22 cellular contexts compared by ENCODE assay signal in the genomic region with DNA sequence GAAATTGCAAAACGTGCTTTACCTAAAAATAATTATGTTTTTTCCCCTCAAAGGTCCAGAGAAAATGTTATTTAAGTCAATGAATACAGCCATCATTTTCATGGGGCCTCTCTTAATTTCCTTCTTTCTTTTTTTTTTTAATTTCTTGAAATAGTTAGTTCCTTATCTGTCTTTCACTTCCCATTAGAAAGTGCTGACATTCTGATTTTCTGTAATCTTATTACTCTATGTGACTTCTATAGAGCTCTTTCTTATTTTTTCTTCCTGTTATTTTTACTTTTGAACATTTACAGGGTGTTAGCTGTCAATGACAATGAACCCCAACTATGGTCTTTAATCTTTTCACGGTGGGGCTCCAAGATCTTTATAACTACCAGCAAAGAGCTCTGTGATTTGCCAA. TPM values are rescaled to one million over a fixed set of nuclear protein-coding genes. Genes with fewer than 3 reads are reported as not detected.
DNase-seq lines count a peak whose midpoint lies in the region; ATAC-seq and TF ChIP-seq lines count a peak whose summit lies in the region.
"Had no signal": no experiment of that assay in that cellular context is flagged by ENCODE, and none has a peak within 500 bp of the region (broad histone marks: within the 10 kb centered on the region; RNA-seq: fewer than 3 reads in every experiment).

No MANE protein-coding gene starts in this region.

- H3K4me3 ChIP-seq in left ventricle myocardium inferior (no peak overlapping the region), left lung (no peak overlapping the region)
- H3K4me3 ChIP-seq: colonic mucosa, GM23248, SK-N-MC, tibial artery had no signal

- intact Hi-C loops in left ventricle myocardium inferior (cut with micrococcal nuclease), result no loop called here
- intact Hi-C loops in cardiac septum (cut with DNase I), result no loop called here
- intact Hi-C loops in left lung (cut with DNase I), result no loop called here

- H3K27ac ChIP-seq in left ventricle myocardium inferior (replicated peaks), result peak overlapping the region; percentile 42
- H3K27ac ChIP-seq in left lung, result no peak overlapping the region
- H3K27ac ChIP-seq: colonic mucosa, GM23248, SK-N-MC, tibial artery had no signal

- TF ChIP-seq CTCF in left ventricle myocardium inferior (IDR thresholded peaks at IDR 0.05; ENCODE audit: borderline replicate concordance), result no peak
- TF ChIP-seq CTCF in left lung (IDR thresholded peaks at IDR 0.05), result no peak

- peak; percentile 30 for ATAC-seq in left lung
- no peak for ATAC-seq in stimulated activated naive CD8-positive, alpha-beta T cell treated with anti-CD3 and anti-CD28 coated beads, Interleukin-15, Interleukin-2, amounts not matched to agents 100 U/mL and 50 U/mL, for 24 hours

- H3K9me3 ChIP-seq in left ventricle myocardium inferior (replicated peaks) (peaks cover 14% of the 10 kb centered on the region), left lung (peaks cover 3 to 18% of the 10 kb centered on the region in 2 donors)
- H3K9me3 ChIP-seq: colonic mucosa had no signal

- H3K27me3 ChIP-seq in left ventricle myocardium inferior (ENCODE audit: low read depth) (no peaks in the 10 kb centered on the region), left lung (no peaks in the 10 kb centered on the region)
- H3K27me3 ChIP-seq: colonic mucosa, tibial artery had no signal

- DNase-seq in left ventricle myocardium inferior (no peak), cardiac septum (ENCODE audit: low spot score) (no peak), SIG-M5 (lab: John Stamatoyannopoulos, UW) (peak; percentile 58), left lung (no peak), NCI-H2171 treated with DMSO at 0.1 percent for 48 hours (lab: John Stamatoyannopoulos, UW) (no peak), NCI-H1417 (lab: John Stamatoyannopoulos, UW) (no peak), NCI-H128 (lab: John Stamatoyannopoulos, UW; ENCODE audit: unreplicated experiment) (no peak)
- no peak for DNase-seq in stimulated activated naive CD8-positive, alpha-beta T cell treated with anti-CD3 and anti-CD28 coated beads, Interleukin-15, Interleukin-2, amounts not matched to agents 100 U/mL and 50 U/mL, for 24 hours
- DNase-seq: activated CD4-positive, alpha-beta T cell treated with anti-CD3 and anti-CD28 coated beads, Interleukin-2, amount 10 ng/mL, durations not matched to agents 7 days and 5 days; activated T-cell treated with anti-CD3 and anti-CD28 coated beads, Interleukin-2, amount 50 U/mL, for 1 hour; colonic mucosa; DND-41; GM23248; mammary epithelial cell; NCI-H187 treated with DMSO at 0.1 percent for 48 hours; NCI-H446; OCI-M1; stimulated activated naive CD4-positive, alpha-beta T cell; tibial artery had no signal

- H3K36me3 ChIP-seq in left ventricle myocardium inferior, result no peaks in the 10 kb centered on the region
- H3K36me3 ChIP-seq in left lung, result no peaks in the 10 kb centered on the region
- H3K36me3 ChIP-seq: colonic mucosa, tibial artery had no signal

- H3K4me1 ChIP-seq in left ventricle myocardium inferior, result no peaks in the 10 kb centered on the region
- H3K4me1 ChIP-seq in left lung, result peaks cover 0 to 17% of the 10 kb centered on the region in 2 donors
- H3K4me1 ChIP-seq: colonic mucosa had no signal

RNA-seq across cellular contexts. Expression of gene CTLA4, which starts 30.0 kb away (rescaled TPM):
- total RNA-seq in left ventricle myocardium inferior (0.11 TPM), cardiac septum (not detected), left lung (1 to 10 TPM in 1 of 2 donors, under 1 TPM in 1; 0.70 to 1.4 TPM)
- total RNA-seq: GM23248, mammary epithelial cell, pulmonary artery endothelial cell had no signal

RNA-seq across cellular contexts. Expression of gene ICOS, which starts 39.0 kb away (rescaled TPM):
- total RNA-seq in left ventricle myocardium inferior (not detected), cardiac septum (not detected), left lung (under 1 TPM; 0.32 to 0.71 TPM)
- total RNA-seq: GM23248, mammary epithelial cell, neural crest cell, pulmonary artery endothelial cell had no signal
